In genomic region chr20:58256307-58256706, GRCh38 we compare ENCODE assay signal across 1 cellular context.
TF ChIP-seq lines count a peak whose summit lies in the region.

No MANE protein-coding gene starts in this region.

TF ChIP-seq in HepG2, 621 proteins besides CTCF, POLR2A, EP300 and RAD21 (continued from another document):
- peak; percentile 38 to 61; a peak in 2 of 4 replicates for TF ChIP-seq MAFK (conservative IDR thresholded peaks at IDR 0.05 in 1 of 2, IDR thresholded peaks at IDR 0.05 in 1 of 2; ENCODE audit: low read length in 2 of 2)
- no peak for TF ChIP-seq ETV6 (CRISPR knock-in tag; conservative IDR thresholded peaks at IDR 0.05)
- no peak for TF ChIP-seq CCDC6 (CRISPR knock-in tag; IDR thresholded peaks at IDR 0.05)
- TF ChIP-seq PLRG1 (conservative IDR thresholded peaks at IDR 0.05), result 0 out of 2 replicates have a peak, but pooled peaks have one; percentile 45
TF ChIP-seq in HepG2: peak in this region for 3.
